8 cellular contexts compared by ENCODE assay signal in the genomic region with DNA sequence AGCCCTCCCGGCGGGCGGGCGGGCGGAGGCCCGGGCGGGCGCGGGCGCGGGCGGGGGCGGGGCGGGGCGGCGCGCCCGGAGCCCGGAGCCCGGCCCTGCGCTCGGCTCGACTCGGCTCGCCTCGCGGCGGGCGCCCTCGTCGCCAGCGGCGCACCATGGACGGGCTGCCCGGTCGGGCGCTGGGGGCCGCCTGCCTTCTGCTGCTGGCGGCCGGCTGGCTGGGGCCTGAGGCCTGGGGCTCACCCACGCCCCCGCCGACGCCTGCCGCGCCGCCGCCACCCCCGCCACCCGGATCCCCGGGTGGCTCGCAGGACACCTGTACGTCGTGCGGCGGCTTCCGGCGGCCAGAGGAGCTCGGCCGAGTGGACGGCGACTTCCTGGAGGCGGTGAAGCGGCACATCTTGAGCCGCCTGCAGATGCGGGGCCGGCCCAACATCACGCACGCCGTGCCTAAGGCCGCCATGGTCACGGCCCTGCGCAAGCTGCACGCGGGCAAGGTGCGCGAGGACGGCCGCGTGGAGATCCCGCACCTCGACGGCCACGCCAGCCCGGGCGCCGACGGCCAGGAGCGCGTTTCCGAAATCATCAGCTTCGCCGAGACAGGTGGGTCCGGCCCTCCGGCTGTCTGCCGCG. TPM values are rescaled to one million over a fixed set of nuclear protein-coding genes. Genes with fewer than 3 reads are reported as not detected.
DNase-seq lines count a peak whose midpoint lies in the region; ATAC-seq and TF ChIP-seq lines count a peak whose summit lies in the region.

Gene INHBB, plus strand, starts transcription at position 103 of the 633 bp plus-strand sequence. Its CDS starts 53 bp downstream, at position 156.

- peaks cover 25% of the 10 kb centered on the region for H3K36me3 Mint-ChIP-seq in Caco-2 (ENCODE audit: insufficient read depth, unreplicated experiment)
- H3K36me3 Mint-ChIP-seq in natural killer cell treated with Interleukin-12 subunit alpha and Interleukin-12 subunit beta and Interleukin-15 and Interleukin-18, amount 100 ng/mL, for 72 hours: no peaks in the 10 kb centered on the region

- peaks cover 3% of the 10 kb centered on the region for H3K27me3 Mint-ChIP-seq in Caco-2 (ENCODE audit: insufficient read depth, unreplicated experiment)
- H3K27me3 Mint-ChIP-seq in natural killer cell treated with Interleukin-12 subunit alpha and Interleukin-12 subunit beta and Interleukin-15 and Interleukin-18, amount 100 ng/mL, for 72 hours: peaks cover 38 to 51% of the 10 kb centered on the region in 2 donors

- peaks cover 23% of the 10 kb centered on the region for H3K4me1 Mint-ChIP-seq in Caco-2 (ENCODE audit: low read depth, unreplicated experiment)
- peaks cover 6 to 14% of the 10 kb centered on the region in 2 donors for H3K4me1 Mint-ChIP-seq in natural killer cell treated with Interleukin-12 subunit alpha and Interleukin-12 subunit beta and Interleukin-15 and Interleukin-18, amount 100 ng/mL, for 72 hours (ENCODE audit: low read depth in 2 of 2)

- POLR2A ChIA-PET in Caco-2 (lab: Charles Lee): interaction anchor here (0.6 to 2.3 kb wide), 2 partner anchors 53 to 58 kb away, joined by 8 to 12 read pairs; no protein-coding TSS in a partner anchor

- peak within 1 kb of the TSS; percentile 99 for H3K4me3 Mint-ChIP-seq in Caco-2 (ENCODE audit: unreplicated experiment)
- peak within 1 kb of the TSS; percentile 72 for H3K4me3 Mint-ChIP-seq in natural killer cell treated with Interleukin-12 subunit alpha and Interleukin-12 subunit beta and Interleukin-15 and Interleukin-18, amount 100 ng/mL, for 72 hours

- peak within 1 kb of the TSS; percentile 59 for H3K4me3 ChIP-seq in Caco-2 (ENCODE audit: low read depth, low read length)
- H3K4me3 ChIP-seq in ectodermal cell (ENCODE audit: insufficient read depth, low read depth, low read length): peak within 1 kb of the TSS; percentile 21

- H3K27ac Mint-ChIP-seq in Caco-2 (ENCODE audit: unreplicated experiment): peak within 1 kb of the TSS; percentile 73
- no peak within 1 kb of the TSS for H3K27ac Mint-ChIP-seq in natural killer cell treated with Interleukin-12 subunit alpha and Interleukin-12 subunit beta and Interleukin-15 and Interleukin-18, amount 100 ng/mL, for 72 hours

- TF ChIP-seq CTCF in Caco-2 (IDR thresholded peaks at IDR 0.05; ENCODE audit: insufficient read depth in 1 of 2, low read depth in 1 of 2, low read length in 1 of 2, severe bottlenecking in 1 of 2, unreplicated experiment in 1 of 2): no peak

- CTCF ChIA-PET in Caco-2 (lab: Charles Lee): interaction anchor here (0.6 to 2.0 kb wide), 5 partner anchors 13 to 120 kb away, joined by 4 to 9 read pairs (median 5); no protein-coding TSS in a partner anchor

- ATAC-seq in natural killer cell treated with Interleukin-12 subunit alpha and Interleukin-12 subunit beta and Interleukin-15 and Interleukin-18, amount 100 ng/mL, for 72 hours: peak in 1 of 2 donors; percentile 57
- ATAC-seq in HG02763 (IDR thresholded peaks at IDR 0.05; ENCODE audit: unreplicated experiment): no peak
- ATAC-seq in HG03520 (IDR thresholded peaks at IDR 0.05; ENCODE audit: unreplicated experiment): no peak

- no peak within 1 kb of the TSS for H3K27ac ChIP-seq in ectodermal cell (ENCODE audit: insufficient read depth, low read depth, low read length, poor library complexity, severe bottlenecking)

- intact Hi-C loops in Caco-2 (cut with micrococcal nuclease; ENCODE audit: unreplicated experiment): no loop called here

- no TSS peak for BruUV-seq in Caco-2 (replicated peaks; lab: Mats Ljungman, UMichigan)

- H3K27me3 ChIP-seq in Caco-2 (replicated peaks; ENCODE audit: control insufficient read depth, insufficient read depth, low read length): no peaks in the 10 kb centered on the region; the same call in 1 of the 2 replicates
- peaks cover 98% of the 10 kb centered on the region for H3K27me3 ChIP-seq in ectodermal cell (ENCODE audit: control insufficient read depth, insufficient read depth, low read length, poor library complexity, severe bottlenecking)

- H3K4me1 ChIP-seq in Caco-2: peaks cover 12% of the 10 kb centered on the region
- H3K4me1 ChIP-seq in ectodermal cell (ENCODE audit: control insufficient read depth, insufficient read depth, low read length): peaks cover 29% of the 10 kb centered on the region

- H3K9me3 ChIP-seq in Caco-2 (no peaks in the 10 kb centered on the region), ectodermal cell (ENCODE audit: control insufficient read depth, low read length) (no peaks in the 10 kb centered on the region)

- 2% methylated on average over 97 of the region's 97 CpGs for WGBS in ectodermal cell, 2 experiments

- H3K36me3 ChIP-seq in Caco-2 (ENCODE audit: control insufficient read depth, insufficient read depth, low read length): no peaks in the 10 kb centered on the region
- H3K36me3 ChIP-seq in ectodermal cell (ENCODE audit: control insufficient read depth, insufficient read depth, low read length): no peaks in the 10 kb centered on the region

- H3K9me3 Mint-ChIP-seq in Caco-2 (ENCODE audit: unreplicated experiment): no peaks in the 10 kb centered on the region
- H3K9me3 Mint-ChIP-seq in natural killer cell treated with Interleukin-12 subunit alpha and Interleukin-12 subunit beta and Interleukin-15 and Interleukin-18, amount 100 ng/mL, for 72 hours: no peaks in the 10 kb centered on the region

- peak in 1 of 2 experiments; percentile 48 for DNase-seq in Caco-2
- DNase-seq in NCI-H2196 (lab: John Stamatoyannopoulos, UW; ENCODE audit: unreplicated experiment): peak; percentile 39
- no peak for DNase-seq in natural killer cell treated with Interleukin-12 subunit alpha and Interleukin-12 subunit beta and Interleukin-15 and Interleukin-18, amount 100 ng/mL, for 72 hours (ENCODE audit: low spot score)
- DNase-seq in activated CD8-positive, alpha-beta memory T cell treated with anti-CD3 and anti-CD28 coated beads, Interleukin-2, amount 50 U/mL, for 48 hours: no peak
- DNase-seq in NOMO-1 (lab: John Stamatoyannopoulos, UW; ENCODE audit: unreplicated experiment in 2 of 2): no peak

RNA-seq across cellular contexts. Expression of gene INHBB, which starts in this region (rescaled TPM):
- 28.6 and 28.9 TPM in 2 replicates for total RNA-seq in Caco-2 (2022)
- polyA plus RNA-seq in ectodermal cell (2013, experiment 1 of 4): not detected
- 0.09 TPM for polyA plus RNA-seq in ectodermal cell (2013, experiment 2 of 4)
- polyA plus RNA-seq in ectodermal cell (2013, experiment 3 of 4): 0.16 TPM
- 0.16 TPM for polyA plus RNA-seq in ectodermal cell (2013, experiment 4 of 4)
- total RNA-seq in natural killer cell treated with Interleukin-12 subunit alpha and Interleukin-12 subunit beta and Interleukin-15 and Interleukin-18, amount 100 ng/mL, for 72 hours: not detected

Comparison
In these comparisons a context has a peak if more than half of its experiments do, and no peak if none do; other contexts are left out.
1. RNA of gene INHBB (total RNA-seq): 28.6 to 28.9 TPM in Caco-2; not detected in natural killer cell treated with Interleukin-12 subunit alpha and Interleukin-12 subunit beta and Interleukin-15 and Interleukin-18, amount 100 ng/mL, for 72 hours; every median in the first group is over 10 times any median in the second.